Comparison of ENCODE assay signal across 17 cellular contexts in genomic region chrX:46727445-46727844, GRCh38. TPM values are rescaled to one million over a fixed set of nuclear protein-coding genes. Genes with fewer than 3 reads are reported as not detected.
DNase-seq lines count a peak whose midpoint lies in the region; ATAC-seq and TF ChIP-seq lines count a peak whose summit lies in the region.
"Had no signal": no experiment of that assay in that cellular context is flagged by ENCODE, and none has a peak within 500 bp of the region (broad histone marks: within the 10 kb centered on the region; RNA-seq: fewer than 3 reads in every experiment).

No MANE protein-coding gene starts in this region.

- TF ChIP-seq CTCF in LNCaP clone FGC (IDR thresholded peaks at IDR 0.05; ENCODE audit: control insufficient read depth, extremely low read depth, insufficient read depth) (no peak), cardiac fibroblast (IDR thresholded peaks at IDR 0.05; ENCODE audit: low read depth, low read length) (no peak), fibroblast of villous mesenchyme (IDR thresholded peaks at IDR 0.05; ENCODE audit: insufficient read depth, low read depth, low read length) (no peak), upper lobe of right lung (IDR thresholded peaks at IDR 0.05) (no peak)

- H3K4me3 ChIP-seq in LNCaP clone FGC (ENCODE audit: low read depth, low read length) (no peak overlapping the region), cardiac fibroblast (replicated peaks in 1 of 2; ENCODE audit: low read depth in 2 of 2, low read length in 2 of 2) (no peak overlapping the region), fibroblast of villous mesenchyme (ENCODE audit: low read depth, low read length) (no peak overlapping the region), upper lobe of right lung (no peak overlapping the region)

- no peaks in the 10 kb centered on the region for H3K27me3 ChIP-seq in upper lobe of right lung
- H3K27me3 ChIP-seq: BE2C had no signal

- peak; percentile 78 for DNase-seq in LNCaP clone FGC (ENCODE audit: low read depth)
- peak; percentile 12 to 79 for DNase-seq in cardiac fibroblast (ENCODE audit: low read depth in 2 of 2)
- DNase-seq in fibroblast of villous mesenchyme (ENCODE audit: low read depth) = peak; percentile 11
- no peak for DNase-seq in upper lobe of right lung
- DNase-seq in inferior parietal cortex (ENCODE audit: extremely low spot score) = no peak
- no peak for DNase-seq in NCI-H2196 (lab: John Stamatoyannopoulos, UW; ENCODE audit: unreplicated experiment)
- DNase-seq: BE2C; Calu3; CD4-positive, alpha-beta memory T cell; DMS53; KG1; NCI-H1092 treated with DMSO at 0.1 percent for 48 hours; NCI-H1694; NCI-H69; PC-3 had no signal

- no peaks in the 10 kb centered on the region for H3K9me3 ChIP-seq in upper lobe of right lung
- H3K9me3 ChIP-seq: BE2C had no signal

- no peak overlapping the region for H3K27ac ChIP-seq in upper lobe of right lung
- H3K27ac ChIP-seq: RWPE1 had no signal

- peak; percentile 32 for ATAC-seq in upper lobe of right lung
- ATAC-seq in GM18861 (IDR thresholded peaks at IDR 0.05; ENCODE audit: unreplicated experiment) = no peak
- ATAC-seq: PC-3 had no signal

- intact Hi-C loops in upper lobe of right lung (cut with DNase I) = no loop called here

- H3K4me1 ChIP-seq in upper lobe of right lung = no peaks in the 10 kb centered on the region
- H3K4me1 ChIP-seq: BE2C had no signal

- H3K36me3 ChIP-seq in upper lobe of right lung = no peaks in the 10 kb centered on the region
- H3K36me3 ChIP-seq: BE2C had no signal

RNA-seq across cellular contexts. Expression of gene SLC9A7, which starts 31.5 kb away (rescaled TPM):
- total RNA-seq in fibroblast of villous mesenchyme = 39.0 and 46.6 TPM in 2 replicates
- total RNA-seq in upper lobe of right lung = 8.8 TPM

Comparison
In these comparisons a context has a peak if more than half of its experiments do, and no peak if none do; other contexts are left out.
1. DNase-seq: peak in LNCaP clone FGC (single experiment), cardiac fibroblast (2 of 2) and fibroblast of villous mesenchyme (single experiment); none in upper lobe of right lung (single experiment), inferior parietal cortex (single experiment) and NCI-H2196 (single experiment).